ENCODE assay signal across 8 cellular contexts in the genomic region with DNA sequence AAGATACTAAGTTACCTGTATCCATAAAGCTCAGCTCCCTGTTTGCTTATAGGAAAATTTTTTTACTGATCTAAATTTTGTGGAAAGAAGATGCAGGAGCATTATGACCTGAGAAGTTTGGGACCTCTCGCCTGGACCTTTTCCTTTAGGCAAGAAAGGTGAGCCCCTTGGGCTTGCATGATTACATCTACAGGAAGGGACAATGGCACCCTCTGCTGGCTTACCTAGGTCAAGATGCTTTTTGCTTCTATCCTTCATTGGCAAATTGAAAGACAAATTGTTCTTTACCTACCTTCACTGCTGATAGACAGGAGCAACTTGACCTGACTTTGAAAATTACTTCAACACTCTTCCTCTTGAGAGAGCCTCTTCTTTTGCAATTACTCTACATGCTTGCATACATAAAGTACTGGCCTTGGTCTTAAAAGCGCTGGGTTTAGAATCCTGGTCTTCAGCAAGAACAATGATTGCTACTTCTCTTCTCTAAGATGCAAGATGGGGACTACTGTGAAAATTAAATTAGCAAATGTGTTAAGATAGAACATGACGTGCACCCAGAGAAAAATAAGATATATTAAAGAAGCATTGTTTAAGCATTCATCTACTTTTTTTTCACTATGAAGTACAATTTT.
A peak's percentile ranks its signal among the peaks of the same experiment; 100 is the strongest.
DNase-seq lines count a peak whose midpoint lies in the region; ATAC-seq, FAIRE-seq and TF ChIP-seq lines count a peak whose summit lies in the region.

No MANE protein-coding gene starts in this region.

- H3K9me3 ChIP-seq in heart right ventricle (no peaks in the 10 kb centered on the region), thoracic aorta (no peaks in the 10 kb centered on the region)

- peak; percentile 95 for FAIRE-seq in HTR-8/SVneo (lab: Jason Lieb, UNC)

- peaks cover 0 to 15% (median 0%) of the 10 kb centered on the region in 9 donors for H3K4me1 ChIP-seq in heart right ventricle
- peaks cover 4 to 17% of the 10 kb centered on the region in 2 donors for H3K4me1 ChIP-seq in thoracic aorta (ENCODE audit: control insufficient read depth in 1 of 2, low read depth in 2 of 2)

- no peaks in the 10 kb centered on the region for H3K36me3 ChIP-seq in heart right ventricle
- no peaks in the 10 kb centered on the region for H3K36me3 ChIP-seq in thoracic aorta

- H3K27ac ChIP-seq in heart right ventricle (no peak overlapping the region), thoracic aorta (no peak overlapping the region)

- peak in 3 of 8 donors; percentile 37 to 55 (median 54) for ATAC-seq in heart right ventricle
- ATAC-seq in thoracic aorta (ENCODE audit: insufficient number of reproducible peaks, low FRiP score, low read depth): no peak

- DNase-seq in NCI-H524 (lab: John Stamatoyannopoulos, UW): peak; percentile 14 to 25
- no peak for DNase-seq in NCI-H524 treated with DMSO at 0.1 percent for 48 hours (lab: John Stamatoyannopoulos, UW)
- DNase-seq in HTR-8/SVneo (ENCODE audit: insufficient read length, low spot score): peak; percentile 61
- DNase-seq in SK-N-DZ (ENCODE audit: low spot score): peak; percentile 57
- peak in 1 of 2 donors; percentile 17 for DNase-seq in heart right ventricle
- no peak for DNase-seq in thoracic aorta (ENCODE audit: low spot score)
- no peak for DNase-seq in NCI-H510A (lab: John Stamatoyannopoulos, UW)
- DNase-seq in superior temporal gyrus (ENCODE audit: extremely low spot score): no peak

- 62 to 67% methylated on average over 3 of the region's 3 CpGs for WGBS in heart right ventricle, 2 donors

- H3K27me3 ChIP-seq in heart right ventricle: no peaks in the 10 kb centered on the region
- no peaks in the 10 kb centered on the region for H3K27me3 ChIP-seq in thoracic aorta (replicated peaks; ENCODE audit: insufficient read depth)

- H3K4me3 ChIP-seq in heart right ventricle: no peak overlapping the region
- H3K4me3 ChIP-seq in thoracic aorta: no peak overlapping the region

- intact Hi-C loops in heart right ventricle (cut with DNase I): loop anchor here (2.0 to 10.0 kb wide), 6 partner anchors 44 to 459 kb away; no protein-coding TSS in a partner anchor

- TF ChIP-seq CTCF in heart right ventricle (IDR thresholded peaks at IDR 0.05) (peak; percentile 33 to 74 (median 63)), thoracic aorta (IDR thresholded peaks at IDR 0.05) (peak; percentile 67)

Comparison
In these comparisons a context has a peak if more than half of its experiments do, and no peak if none do; other contexts are left out.
1. DNase-seq: peak in NCI-H524 (2 of 2), HTR-8/SVneo (single experiment) and SK-N-DZ (single experiment); none in NCI-H524 treated with DMSO at 0.1 percent for 48 hours (single experiment), thoracic aorta (single experiment), NCI-H510A (single experiment) and superior temporal gyrus (single experiment).